1 cellular context compared by ENCODE assay signal in genomic region chr2:215421859-215422461, GRCh38.
A peak's percentile ranks its signal among the peaks of the same experiment; 100 is the strongest.
TF ChIP-seq lines count a peak whose summit lies in the region.

No MANE protein-coding gene starts in this region.

TF ChIP-seq in K562, 482 proteins besides CTCF, POLR2A, EP300 and RAD21 (continued from another document):
- 0 out of 2 replicates have a peak, but pooled peaks have one; percentile 23 for TF ChIP-seq HDAC2 (IDR thresholded peaks at IDR 0.05)
